16 cellular contexts compared by ENCODE assay signal in genomic region chr3:37154668-37155319, GRCh38.
"Had no signal": no experiment of that assay in that cellular context is flagged by ENCODE, and none has a peak within 500 bp of the region (broad histone marks: within the 10 kb centered on the region; RNA-seq: fewer than 3 reads in every experiment).

No MANE protein-coding gene starts in this region.

- H3K9me3 ChIP-seq: breast epithelium, heart right ventricle, upper lobe of left lung had no signal

- H3K27ac Mint-ChIP-seq: activated naive CD4-positive, alpha-beta T cell treated with anti-CD3 and anti-CD28 coated beads for 36 hours; activated naive CD8-positive, alpha-beta T cell treated with anti-CD3 and anti-CD28 coated beads, Interleukin-2, amount 50 U/mL, for 24 hours; stimulated activated naive CD8-positive, alpha-beta T cell treated with anti-CD3 and anti-CD28 coated beads, Interleukin-15, Interleukin-2, amounts not matched to agents 100 ng/mL and 50 ng/mL, for 24 hours; T-helper 17 cell had no signal

- H3K27me3 Mint-ChIP-seq: activated naive CD8-positive, alpha-beta T cell treated with anti-CD3 and anti-CD28 coated beads, Interleukin-2, amount 50 U/mL, for 24 hours; naive B cell; stimulated activated naive CD8-positive, alpha-beta T cell treated with anti-CD3 and anti-CD28 coated beads, Interleukin-15, Interleukin-2, amounts not matched to agents 100 ng/mL and 50 ng/mL, for 24 hours; T-helper 17 cell had no signal

- H3K36me3 ChIP-seq: breast epithelium had no signal

- H3K4me1 ChIP-seq: breast epithelium had no signal

- H3K4me3 Mint-ChIP-seq: activated naive CD4-positive, alpha-beta T cell treated with anti-CD3 and anti-CD28 coated beads for 36 hours; activated naive CD8-positive, alpha-beta T cell treated with anti-CD3 and anti-CD28 coated beads, Interleukin-2, amount 50 U/mL, for 24 hours; naive B cell; stimulated activated naive CD8-positive, alpha-beta T cell treated with anti-CD3 and anti-CD28 coated beads, Interleukin-15, Interleukin-2, amounts not matched to agents 100 ng/mL and 50 ng/mL, for 24 hours; T-helper 17 cell had no signal

- H3K27ac ChIP-seq: breast epithelium, skin epidermis, upper lobe of left lung had no signal

- H3K9me3 Mint-ChIP-seq: activated naive CD4-positive, alpha-beta T cell treated with anti-CD3 and anti-CD28 coated beads for 36 hours; activated naive CD8-positive, alpha-beta T cell treated with anti-CD3 and anti-CD28 coated beads, Interleukin-2, amount 50 U/mL, for 24 hours; naive B cell; stimulated activated naive CD8-positive, alpha-beta T cell treated with anti-CD3 and anti-CD28 coated beads, Interleukin-15, Interleukin-2, amounts not matched to agents 100 ng/mL and 50 ng/mL, for 24 hours had no signal

- DNase-seq: activated CD4-positive, alpha-beta T cell treated with anti-CD3 and anti-CD28 coated beads, Interleukin-2, amount 50 U/mL, for 1 hour; activated naive CD4-positive, alpha-beta T cell treated with anti-CD3 and anti-CD28 coated beads for 36 hours; activated naive CD8-positive, alpha-beta T cell treated with anti-CD3 and anti-CD28 coated beads, Interleukin-2, amount 50 U/mL, for 24 hours; activated T-cell treated with anti-CD3 and anti-CD28 coated beads for 4 hours; aorta; dermis blood vessel endothelial cell; heart right ventricle; left colon; naive B cell; nucleus accumbens; posterior cingulate gyrus; T-helper 17 cell; upper lobe of left lung had no signal

- H3K27me3 ChIP-seq: breast epithelium, heart right ventricle, upper lobe of left lung had no signal

- H3K4me3 ChIP-seq: breast epithelium, heart right ventricle, skin epidermis, upper lobe of left lung had no signal

- ATAC-seq: activated naive CD8-positive, alpha-beta T cell treated with anti-CD3 and anti-CD28 coated beads, Interleukin-2, amount 50 U/mL, for 24 hours; left colon; T-helper 17 cell had no signal
